In the genomic region with DNA sequence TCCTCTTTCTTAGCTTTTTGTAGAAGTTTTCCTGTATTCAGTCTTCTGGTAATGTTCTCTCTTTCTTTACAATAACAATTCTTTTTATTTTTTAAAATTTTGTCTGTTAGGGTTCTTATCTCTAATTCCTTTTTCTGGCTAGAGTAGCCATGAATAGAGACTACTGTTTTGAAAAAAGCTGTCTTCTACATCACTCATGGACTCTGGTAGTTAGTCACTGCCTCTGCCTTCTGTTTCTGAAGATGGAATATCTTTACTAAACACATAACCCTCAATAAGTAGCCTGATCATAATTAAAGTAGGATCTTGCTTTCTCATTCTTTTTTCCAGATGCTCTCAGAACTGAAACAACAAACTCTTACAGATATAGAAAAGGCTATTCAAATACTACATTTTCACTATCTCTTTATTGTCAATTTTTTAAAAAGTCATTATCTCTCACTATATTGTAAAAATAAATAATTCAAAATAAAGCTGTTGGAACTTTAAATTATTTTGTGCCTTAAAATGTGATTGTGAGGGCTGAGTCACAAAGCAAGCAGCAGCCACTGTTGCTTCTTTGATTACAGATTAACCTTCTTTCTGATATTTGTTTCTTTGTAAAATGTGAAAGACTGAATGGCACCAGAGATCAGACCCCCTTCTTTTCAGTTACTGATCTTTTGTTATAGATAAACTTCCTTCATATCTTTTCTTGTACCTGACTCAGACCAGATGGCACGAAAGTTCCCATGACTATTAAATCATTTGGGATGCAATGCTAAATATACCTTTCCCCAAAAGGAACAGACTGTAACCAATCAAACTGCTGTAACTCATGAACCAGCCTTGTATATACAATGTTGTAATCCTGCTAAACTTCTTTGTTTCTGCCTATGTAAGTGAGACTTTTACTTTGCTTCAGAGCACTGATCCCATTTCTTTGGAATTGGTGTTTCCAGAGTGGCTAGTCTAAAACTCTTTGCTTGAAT, we compare ENCODE assay signal across 28 cellular contexts.
DNase-seq lines count a peak whose midpoint lies in the region; FAIRE-seq and TF ChIP-seq lines count a peak whose summit lies in the region.
"Had no signal": no experiment of that assay in that cellular context is flagged by ENCODE, and none has a peak within 500 bp of the region (broad histone marks: within the 10 kb centered on the region; RNA-seq: fewer than 3 reads in every experiment).

No MANE protein-coding gene starts in this region.

- no peak overlapping the region for H3K4me3 ChIP-seq in stomach
- H3K4me3 ChIP-seq: BLaER1 treated with 17β-estradiol and CSF1 and Interleukin-3, amounts not matched to agents 10 nM and 100 nM; esophagus squamous epithelium; gastroesophageal sphincter; sigmoid colon; tibial artery; vagina had no signal

- no peaks in the 10 kb centered on the region for H3K27me3 Mint-ChIP-seq in Calu3 (ENCODE audit: unreplicated experiment)
- H3K27me3 Mint-ChIP-seq in glutamatergic neuron (ENCODE audit: unreplicated experiment), result no peaks in the 10 kb centered on the region
- no peaks in the 10 kb centered on the region for H3K27me3 Mint-ChIP-seq in progenitor cell of endocrine pancreas
- H3K27me3 Mint-ChIP-seq: central memory CD8-positive, alpha-beta T cell; dendritic cell treated with granulocyte-macrophage colony-stimulating factor and Interleukin-4, amounts not matched to agents 40 ng/mL and 50 ng/mL, for 4 days had no signal

- H3K4me3 Mint-ChIP-seq in Calu3 (ENCODE audit: low read depth, unreplicated experiment) (no peak overlapping the region), glutamatergic neuron (ENCODE audit: unreplicated experiment) (no peak overlapping the region), progenitor cell of endocrine pancreas (ENCODE audit: low read depth) (no peak overlapping the region)
- H3K4me3 Mint-ChIP-seq: central memory CD8-positive, alpha-beta T cell; dendritic cell treated with granulocyte-macrophage colony-stimulating factor and Interleukin-4, amounts not matched to agents 40 ng/mL and 50 ng/mL, for 4 days; T-helper 1 cell treated with Interleukin-12 subunit alpha and Interleukin-12 subunit beta and Interleukin-4 antibody, amounts not matched to agents 30 μg/mL and 1 μg/mL, for 36 hours had no signal

- H3K27ac Mint-ChIP-seq in Calu3 (ENCODE audit: unreplicated experiment) (peak overlapping the region; percentile 33), glutamatergic neuron (ENCODE audit: unreplicated experiment) (peak overlapping the region; percentile 62), progenitor cell of endocrine pancreas (peak overlapping the region; percentile 60)
- H3K27ac Mint-ChIP-seq: dendritic cell treated with granulocyte-macrophage colony-stimulating factor and Interleukin-4, amounts not matched to agents 40 ng/mL and 50 ng/mL, for 4 days; T-helper 1 cell treated with Interleukin-12 subunit alpha and Interleukin-12 subunit beta and Interleukin-4 antibody, amounts not matched to agents 30 μg/mL and 1 μg/mL, for 36 hours had no signal

- TF ChIP-seq CTCF in Calu3 (IDR thresholded peaks at IDR 0.05; ENCODE audit: unreplicated experiment), result no peak
- no peak for TF ChIP-seq CTCF in glutamatergic neuron (IDR thresholded peaks at IDR 0.05; ENCODE audit: partially characterized antibody, unreplicated experiment)
- no peak for TF ChIP-seq CTCF in progenitor cell of endocrine pancreas (IDR thresholded peaks at IDR 0.05; ENCODE audit: unreplicated experiment)
- TF ChIP-seq CTCF in stomach (IDR thresholded peaks at IDR 0.05), result no peak

- DNase-seq in Calu3 (no peak), RCC 7860 (ENCODE audit: low spot score) (no peak), glutamatergic neuron (no peak), progenitor cell of endocrine pancreas (ENCODE audit: low spot score, unreplicated experiment) (no peak), stomach (no peak), SK-N-DZ (ENCODE audit: low spot score) (no peak)
- DNase-seq in activated effector memory CD4-positive, alpha-beta T cell treated with anti-CD3 and anti-CD28 coated beads, Interleukin-2, amount 50 U/mL, for 16 hours, result no peak
- DNase-seq in activated CD4-positive, CD25-positive, alpha-beta regulatory T cell (lab: John Stamatoyannopoulos, UW), result no peak
- DNase-seq: activated CD4-positive, alpha-beta T cell treated with anti-CD3 and anti-CD28 coated beads, Interleukin-2, amount 50 U/mL, for 48 hours; activated CD4-positive, CD25-positive, alpha-beta regulatory T cell treated with anti-CD3 and anti-CD28 coated beads, Interleukin-2, amount 50 U/mL, for 72 hours; activated T-cell treated with anti-CD3 and anti-CD28 coated beads, Interleukin-2, amount 50 U/mL, for 48 hours; COR-L47; esophagus squamous epithelium; hippocampal formation; left colon; NCI-H1930; NCI-H510A treated with DMSO at 0.1 percent for 48 hours; PC-3; posterior cingulate gyrus; sigmoid colon; stimulated activated CD4-positive, alpha-beta T cell treated with anti-CD3 and anti-CD28 coated beads, Interleukin-4, amount 100 ng/mL, for 1 hour; tibial artery had no signal

- no peaks in the 10 kb centered on the region for H3K36me3 ChIP-seq in stomach
- H3K36me3 ChIP-seq: BLaER1 treated with 17β-estradiol and CSF1 and Interleukin-3, amounts not matched to agents 10 nM and 100 nM; esophagus squamous epithelium; gastroesophageal sphincter; sigmoid colon; tibial artery; vagina had no signal

- H3K4me1 ChIP-seq in stomach, result no peaks in the 10 kb centered on the region
- H3K4me1 ChIP-seq: esophagus squamous epithelium, gastroesophageal sphincter, tibial artery had no signal

- H3K4me1 Mint-ChIP-seq in Calu3 (ENCODE audit: low read depth, unreplicated experiment) (peaks cover 35% of the 10 kb centered on the region), glutamatergic neuron (ENCODE audit: low read depth, unreplicated experiment) (peaks cover 56% of the 10 kb centered on the region), progenitor cell of endocrine pancreas (ENCODE audit: low read depth) (peaks cover 19% of the 10 kb centered on the region)
- H3K4me1 Mint-ChIP-seq: central memory CD8-positive, alpha-beta T cell had no signal

- FAIRE-seq in RCC 7860 (lab: Jason Lieb, UNC), result peak; percentile 42

- 41 to 68% (median 47%) methylated on average over 1 of the region's 1 CpG for WGBS in stomach, 5 donors

- no peaks in the 10 kb centered on the region for H3K27me3 ChIP-seq in stomach
- H3K27me3 ChIP-seq: BLaER1 treated with 17β-estradiol and CSF1 and Interleukin-3, amounts not matched to agents 10 nM and 100 nM; esophagus squamous epithelium; gastroesophageal sphincter; sigmoid colon; tibial artery; vagina had no signal

- BruUV-seq in Calu3 (replicated peaks; lab: Mats Ljungman, UMichigan), result no TSS peak

- H3K36me3 Mint-ChIP-seq in Calu3 (ENCODE audit: insufficient read depth, unreplicated experiment) (no peaks in the 10 kb centered on the region), glutamatergic neuron (ENCODE audit: unreplicated experiment) (no peaks in the 10 kb centered on the region), progenitor cell of endocrine pancreas (ENCODE audit: insufficient read depth) (peaks cover 2% of the 10 kb centered on the region)

- CTCF ChIA-PET in Calu3 (lab: Charles Lee), result no interaction called here

- no peak for TF ChIP-seq POLR2A in stomach (IDR thresholded peaks at IDR 0.05)

- no peaks in the 10 kb centered on the region for H3K9me3 ChIP-seq in stomach
- H3K9me3 ChIP-seq: BLaER1 treated with 17β-estradiol and CSF1 and Interleukin-3, amounts not matched to agents 10 nM and 100 nM; esophagus squamous epithelium; gastroesophageal sphincter; sigmoid colon; tibial artery; vagina had no signal

- no peak overlapping the region for H3K27ac ChIP-seq in stomach
- H3K27ac ChIP-seq: BLaER1 treated with 17β-estradiol and CSF1 and Interleukin-3, amounts not matched to agents 10 nM and 100 nM; esophagus squamous epithelium; gastroesophageal sphincter; tibial artery had no signal

- no peak for TF ChIP-seq EP300 in stomach (IDR thresholded peaks at IDR 0.05)

- intact Hi-C loops in Calu3 (cut with micrococcal nuclease; ENCODE audit: unreplicated experiment), result no loop called here
- intact Hi-C loops in stomach (cut with DNase I; ENCODE audit: low total_unique reads), result no loop called here

- H3K9me3 Mint-ChIP-seq in Calu3 (ENCODE audit: low read depth, unreplicated experiment) (no peaks in the 10 kb centered on the region), glutamatergic neuron (ENCODE audit: unreplicated experiment) (no peaks in the 10 kb centered on the region), progenitor cell of endocrine pancreas (ENCODE audit: low read depth) (no peaks in the 10 kb centered on the region)
